Comparison of ENCODE assay signal across 1 cellular context in the genomic region with DNA sequence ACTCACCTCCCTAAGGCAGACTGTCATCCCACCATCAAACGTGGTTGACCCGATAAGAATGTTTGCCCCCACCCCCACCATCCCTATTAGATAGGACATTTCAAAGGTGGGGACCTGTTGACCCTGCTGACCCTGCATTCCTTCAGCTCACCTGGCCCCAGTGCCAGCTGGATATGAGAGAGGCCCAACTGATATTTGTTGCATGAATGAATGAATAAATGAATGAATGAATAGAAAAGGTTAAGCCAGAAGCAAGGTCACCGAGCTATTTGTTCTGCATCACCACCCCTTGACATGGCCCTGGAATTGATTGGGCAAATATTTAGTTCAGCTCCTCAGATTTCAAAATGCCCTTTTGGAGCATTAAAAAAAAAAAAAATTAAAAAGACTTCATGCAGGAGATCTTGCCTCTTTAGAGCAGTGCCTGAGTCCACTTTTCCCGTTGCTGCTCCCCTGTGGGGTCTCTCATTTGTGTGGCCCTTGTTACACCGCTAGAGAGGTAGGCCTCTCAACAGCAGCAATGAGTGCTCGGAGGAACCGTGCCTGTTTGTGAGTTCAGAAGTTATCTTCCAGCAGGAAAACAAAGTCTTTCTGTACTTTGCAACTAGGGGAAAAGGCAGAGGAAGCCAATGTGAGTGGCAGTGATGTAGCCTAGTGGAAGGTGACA.
TF ChIP-seq lines count a peak whose summit lies in the region.

No MANE protein-coding gene starts in this region.

TF ChIP-seq in HepG2, 621 proteins besides CTCF, POLR2A, EP300 and RAD21 (continued from another document and continues in another):
- TF ChIP-seq, protein P1, sequence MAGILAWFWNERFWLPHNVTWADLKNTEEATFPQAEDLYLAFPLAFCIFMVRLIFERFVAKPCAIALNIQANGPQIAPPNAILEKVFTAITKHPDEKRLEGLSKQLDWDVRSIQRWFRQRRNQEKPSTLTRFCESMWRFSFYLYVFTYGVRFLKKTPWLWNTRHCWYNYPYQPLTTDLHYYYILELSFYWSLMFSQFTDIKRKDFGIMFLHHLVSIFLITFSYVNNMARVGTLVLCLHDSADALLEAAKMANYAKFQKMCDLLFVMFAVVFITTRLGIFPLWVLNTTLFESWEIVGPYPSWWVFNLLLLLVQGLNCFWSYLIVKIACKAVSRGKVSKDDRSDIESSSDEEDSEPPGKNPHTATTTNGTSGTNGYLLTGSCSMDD (CRISPR knock-in tag; IDR thresholded peaks at IDR 0.05) = no peak
- TF ChIP-seq, protein P2, sequence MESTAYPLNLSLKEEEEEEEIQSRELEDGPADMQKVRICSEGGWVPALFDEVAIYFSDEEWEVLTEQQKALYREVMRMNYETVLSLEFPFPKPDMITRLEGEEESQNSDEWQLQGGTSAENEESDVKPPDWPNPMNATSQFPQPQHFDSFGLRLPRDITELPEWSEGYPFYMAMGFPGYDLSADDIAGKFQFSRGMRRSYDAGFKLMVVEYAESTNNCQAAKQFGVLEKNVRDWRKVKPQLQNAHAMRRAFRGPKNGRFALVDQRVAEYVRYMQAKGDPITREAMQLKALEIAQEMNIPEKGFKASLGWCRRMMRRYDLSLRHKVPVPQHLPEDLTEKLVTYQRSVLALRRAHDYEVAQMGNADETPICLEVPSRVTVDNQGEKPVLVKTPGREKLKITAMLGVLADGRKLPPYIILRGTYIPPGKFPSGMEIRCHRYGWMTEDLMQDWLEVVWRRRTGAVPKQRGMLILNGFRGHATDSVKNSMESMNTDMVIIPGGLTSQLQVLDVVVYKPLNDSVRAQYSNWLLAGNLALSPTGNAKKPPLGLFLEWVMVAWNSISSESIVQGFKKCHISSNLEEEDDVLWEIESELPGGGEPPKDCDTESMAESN (CRISPR knock-in tag; conservative IDR thresholded peaks at IDR 0.05) = peak; percentile 55; the same call in 1 of the 2 replicates
- TF ChIP-seq ZNF782 (CRISPR knock-in tag; IDR thresholded peaks at IDR 0.05; ENCODE audit: borderline replicate concordance) (no peak), SRF (IDR thresholded peaks at IDR 0.05; ENCODE audit: low read depth, low read length) (no peak), KDM4B (CRISPR knock-in tag; IDR thresholded peaks at IDR 0.05) (no peak), ZNF264 (CRISPR knock-in tag; IDR thresholded peaks at IDR 0.05) (no peak), TAF15 (IDR thresholded peaks at IDR 0.05; ENCODE audit: low read depth, low read length, poor library complexity, severe bottlenecking) (no peak), ZMAT3 (CRISPR knock-in tag; conservative IDR thresholded peaks at IDR 0.05) (0 out of 2 replicates have a peak, but pooled peaks have one; percentile 29), ZNF607 (CRISPR knock-in tag; IDR thresholded peaks at IDR 0.05; ENCODE audit: borderline replicate concordance) (no peak), JUN (CRISPR knock-in tag; IDR thresholded peaks at IDR 0.05) (peak; percentile 53; the same call in 1 of the 2 replicates), NR2C2 (CRISPR knock-in tag; IDR thresholded peaks at IDR 0.05; ENCODE audit: borderline replicate concordance) (peak; percentile 75; the same call in 1 of the 2 replicates), MAF1 (CRISPR knock-in tag; IDR thresholded peaks at IDR 0.05; ENCODE audit: borderline replicate concordance) (no peak), KDM6A (CRISPR knock-in tag; IDR thresholded peaks at IDR 0.05; ENCODE audit: low read depth) (peak; percentile 38; the same call in 1 of the 2 replicates), CAMTA2 (CRISPR knock-in tag; IDR thresholded peaks at IDR 0.05; ENCODE audit: borderline replicate concordance) (no peak), ZFX (CRISPR knock-in tag; IDR thresholded peaks at IDR 0.05; ENCODE audit: low read depth) (peak; percentile 71), ZNF569 (CRISPR knock-in tag; IDR thresholded peaks at IDR 0.05; ENCODE audit: borderline replicate concordance) (no peak)
- TF ChIP-seq, protein P3, sequence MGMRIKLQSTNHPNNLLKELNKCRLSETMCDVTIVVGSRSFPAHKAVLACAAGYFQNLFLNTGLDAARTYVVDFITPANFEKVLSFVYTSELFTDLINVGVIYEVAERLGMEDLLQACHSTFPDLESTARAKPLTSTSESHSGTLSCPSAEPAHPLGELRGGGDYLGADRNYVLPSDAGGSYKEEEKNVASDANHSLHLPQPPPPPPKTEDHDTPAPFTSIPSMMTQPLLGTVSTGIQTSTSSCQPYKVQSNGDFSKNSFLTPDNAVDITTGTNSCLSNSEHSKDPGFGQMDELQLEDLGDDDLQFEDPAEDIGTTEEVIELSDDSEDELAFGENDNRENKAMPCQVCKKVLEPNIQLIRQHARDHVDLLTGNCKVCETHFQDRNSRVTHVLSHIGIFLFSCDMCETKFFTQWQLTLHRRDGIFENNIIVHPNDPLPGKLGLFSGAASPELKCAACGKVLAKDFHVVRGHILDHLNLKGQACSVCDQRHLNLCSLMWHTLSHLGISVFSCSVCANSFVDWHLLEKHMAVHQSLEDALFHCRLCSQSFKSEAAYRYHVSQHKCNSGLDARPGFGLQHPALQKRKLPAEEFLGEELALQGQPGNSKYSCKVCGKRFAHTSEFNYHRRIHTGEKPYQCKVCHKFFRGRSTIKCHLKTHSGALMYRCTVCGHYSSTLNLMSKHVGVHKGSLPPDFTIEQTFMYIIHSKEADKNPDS (CRISPR knock-in tag; IDR thresholded peaks at IDR 0.05) = no peak
- TF ChIP-seq, protein P4, sequence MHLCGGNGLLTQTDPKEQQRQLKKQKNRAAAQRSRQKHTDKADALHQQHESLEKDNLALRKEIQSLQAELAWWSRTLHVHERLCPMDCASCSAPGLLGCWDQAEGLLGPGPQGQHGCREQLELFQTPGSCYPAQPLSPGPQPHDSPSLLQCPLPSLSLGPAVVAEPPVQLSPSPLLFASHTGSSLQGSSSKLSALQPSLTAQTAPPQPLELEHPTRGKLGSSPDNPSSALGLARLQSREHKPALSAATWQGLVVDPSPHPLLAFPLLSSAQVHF (CRISPR knock-in tag; IDR thresholded peaks at IDR 0.05) = no peak
- TF ChIP-seq, protein P5, sequence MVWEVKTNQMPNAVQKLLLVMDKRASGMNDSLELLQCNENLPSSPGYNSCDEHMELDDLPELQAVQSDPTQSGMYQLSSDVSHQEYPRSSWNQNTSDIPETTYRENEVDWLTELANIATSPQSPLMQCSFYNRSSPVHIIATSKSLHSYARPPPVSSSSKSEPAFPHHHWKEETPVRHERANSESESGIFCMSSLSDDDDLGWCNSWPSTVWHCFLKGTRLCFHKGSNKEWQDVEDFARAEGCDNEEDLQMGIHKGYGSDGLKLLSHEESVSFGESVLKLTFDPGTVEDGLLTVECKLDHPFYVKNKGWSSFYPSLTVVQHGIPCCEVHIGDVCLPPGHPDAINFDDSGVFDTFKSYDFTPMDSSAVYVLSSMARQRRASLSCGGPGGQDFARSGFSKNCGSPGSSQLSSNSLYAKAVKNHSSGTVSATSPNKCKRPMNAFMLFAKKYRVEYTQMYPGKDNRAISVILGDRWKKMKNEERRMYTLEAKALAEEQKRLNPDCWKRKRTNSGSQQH (CRISPR knock-in tag; IDR thresholded peaks at IDR 0.05; ENCODE audit: low read depth) = peak; percentile 78
- TF ChIP-seq, protein P6, sequence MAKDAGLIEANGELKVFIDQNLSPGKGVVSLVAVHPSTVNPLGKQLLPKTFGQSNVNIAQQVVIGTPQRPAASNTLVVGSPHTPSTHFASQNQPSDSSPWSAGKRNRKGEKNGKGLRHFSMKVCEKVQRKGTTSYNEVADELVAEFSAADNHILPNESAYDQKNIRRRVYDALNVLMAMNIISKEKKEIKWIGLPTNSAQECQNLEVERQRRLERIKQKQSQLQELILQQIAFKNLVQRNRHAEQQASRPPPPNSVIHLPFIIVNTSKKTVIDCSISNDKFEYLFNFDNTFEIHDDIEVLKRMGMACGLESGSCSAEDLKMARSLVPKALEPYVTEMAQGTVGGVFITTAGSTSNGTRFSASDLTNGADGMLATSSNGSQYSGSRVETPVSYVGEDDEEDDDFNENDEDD (CRISPR knock-in tag; IDR thresholded peaks at IDR 0.05; ENCODE audit: borderline replicate concordance) = no peak
- TF ChIP-seq, protein P7, sequence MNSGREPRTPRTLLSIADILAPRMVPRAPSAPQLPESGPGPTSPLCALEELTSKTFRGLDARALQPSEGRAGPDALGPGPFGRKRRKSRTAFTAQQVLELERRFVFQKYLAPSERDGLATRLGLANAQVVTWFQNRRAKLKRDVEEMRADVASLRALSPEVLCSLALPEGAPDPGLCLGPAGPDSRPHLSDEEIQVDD (CRISPR knock-in tag; IDR thresholded peaks at IDR 0.05; ENCODE audit: borderline replicate concordance) = no peak
- TF ChIP-seq, protein P8, sequence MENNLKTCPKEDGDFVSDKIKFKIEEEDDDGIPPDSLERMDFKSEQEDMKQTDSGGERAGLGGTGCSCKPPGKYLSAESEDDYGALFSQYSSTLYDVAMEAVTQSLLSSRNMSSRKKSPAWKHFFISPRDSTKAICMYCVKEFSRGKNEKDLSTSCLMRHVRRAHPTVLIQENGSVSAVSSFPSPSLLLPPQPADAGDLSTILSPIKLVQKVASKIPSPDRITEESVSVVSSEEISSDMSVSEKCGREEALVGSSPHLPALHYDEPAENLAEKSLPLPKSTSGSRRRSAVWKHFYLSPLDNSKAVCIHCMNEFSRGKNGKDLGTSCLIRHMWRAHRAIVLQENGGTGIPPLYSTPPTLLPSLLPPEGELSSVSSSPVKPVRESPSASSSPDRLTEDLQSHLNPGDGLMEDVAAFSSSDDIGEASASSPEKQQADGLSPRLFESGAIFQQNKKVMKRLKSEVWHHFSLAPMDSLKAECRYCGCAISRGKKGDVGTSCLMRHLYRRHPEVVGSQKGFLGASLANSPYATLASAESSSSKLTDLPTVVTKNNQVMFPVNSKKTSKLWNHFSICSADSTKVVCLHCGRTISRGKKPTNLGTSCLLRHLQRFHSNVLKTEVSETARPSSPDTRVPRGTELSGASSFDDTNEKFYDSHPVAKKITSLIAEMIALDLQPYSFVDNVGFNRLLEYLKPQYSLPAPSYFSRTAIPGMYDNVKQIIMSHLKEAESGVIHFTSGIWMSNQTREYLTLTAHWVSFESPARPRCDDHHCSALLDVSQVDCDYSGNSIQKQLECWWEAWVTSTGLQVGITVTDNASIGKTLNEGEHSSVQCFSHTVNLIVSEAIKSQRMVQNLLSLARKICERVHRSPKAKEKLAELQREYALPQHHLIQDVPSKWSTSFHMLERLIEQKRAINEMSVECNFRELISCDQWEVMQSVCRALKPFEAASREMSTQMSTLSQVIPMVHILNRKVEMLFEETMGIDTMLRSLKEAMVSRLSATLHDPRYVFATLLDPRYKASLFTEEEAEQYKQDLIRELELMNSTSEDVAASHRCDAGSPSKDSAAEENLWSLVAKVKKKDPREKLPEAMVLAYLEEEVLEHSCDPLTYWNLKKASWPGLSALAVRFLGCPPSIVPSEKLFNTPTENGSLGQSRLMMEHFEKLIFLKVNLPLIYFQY (CRISPR knock-in tag; IDR thresholded peaks at IDR 0.05; ENCODE audit: borderline replicate concordance) = no peak
- TF ChIP-seq, protein P9, sequence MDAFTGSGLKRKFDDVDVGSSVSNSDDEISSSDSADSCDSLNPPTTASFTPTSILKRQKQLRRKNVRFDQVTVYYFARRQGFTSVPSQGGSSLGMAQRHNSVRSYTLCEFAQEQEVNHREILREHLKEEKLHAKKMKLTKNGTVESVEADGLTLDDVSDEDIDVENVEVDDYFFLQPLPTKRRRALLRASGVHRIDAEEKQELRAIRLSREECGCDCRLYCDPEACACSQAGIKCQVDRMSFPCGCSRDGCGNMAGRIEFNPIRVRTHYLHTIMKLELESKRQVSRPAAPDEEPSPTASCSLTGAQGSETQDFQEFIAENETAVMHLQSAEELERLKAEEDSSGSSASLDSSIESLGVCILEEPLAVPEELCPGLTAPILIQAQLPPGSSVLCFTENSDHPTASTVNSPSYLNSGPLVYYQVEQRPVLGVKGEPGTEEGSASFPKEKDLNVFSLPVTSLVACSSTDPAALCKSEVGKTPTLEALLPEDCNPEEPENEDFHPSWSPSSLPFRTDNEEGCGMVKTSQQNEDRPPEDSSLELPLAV (CRISPR knock-in tag; conservative IDR thresholded peaks at IDR 0.05; ENCODE audit: low read depth) = no peak
- TF ChIP-seq, protein P10, sequence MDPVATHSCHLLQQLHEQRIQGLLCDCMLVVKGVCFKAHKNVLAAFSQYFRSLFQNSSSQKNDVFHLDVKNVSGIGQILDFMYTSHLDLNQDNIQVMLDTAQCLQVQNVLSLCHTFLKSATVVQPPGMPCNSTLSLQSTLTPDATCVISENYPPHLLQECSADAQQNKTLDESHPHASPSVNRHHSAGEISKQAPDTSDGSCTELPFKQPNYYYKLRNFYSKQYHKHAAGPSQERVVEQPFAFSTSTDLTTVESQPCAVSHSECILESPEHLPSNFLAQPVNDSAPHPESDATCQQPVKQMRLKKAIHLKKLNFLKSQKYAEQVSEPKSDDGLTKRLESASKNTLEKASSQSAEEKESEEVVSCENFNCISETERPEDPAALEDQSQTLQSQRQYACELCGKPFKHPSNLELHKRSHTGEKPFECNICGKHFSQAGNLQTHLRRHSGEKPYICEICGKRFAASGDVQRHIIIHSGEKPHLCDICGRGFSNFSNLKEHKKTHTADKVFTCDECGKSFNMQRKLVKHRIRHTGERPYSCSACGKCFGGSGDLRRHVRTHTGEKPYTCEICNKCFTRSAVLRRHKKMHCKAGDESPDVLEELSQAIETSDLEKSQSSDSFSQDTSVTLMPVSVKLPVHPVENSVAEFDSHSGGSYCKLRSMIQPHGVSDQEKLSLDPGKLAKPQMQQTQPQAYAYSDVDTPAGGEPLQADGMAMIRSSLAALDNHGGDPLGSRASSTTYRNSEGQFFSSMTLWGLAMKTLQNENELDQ (CRISPR knock-in tag; IDR thresholded peaks at IDR 0.05; ENCODE audit: borderline replicate concordance) = no peak
- TF ChIP-seq, protein P11, sequence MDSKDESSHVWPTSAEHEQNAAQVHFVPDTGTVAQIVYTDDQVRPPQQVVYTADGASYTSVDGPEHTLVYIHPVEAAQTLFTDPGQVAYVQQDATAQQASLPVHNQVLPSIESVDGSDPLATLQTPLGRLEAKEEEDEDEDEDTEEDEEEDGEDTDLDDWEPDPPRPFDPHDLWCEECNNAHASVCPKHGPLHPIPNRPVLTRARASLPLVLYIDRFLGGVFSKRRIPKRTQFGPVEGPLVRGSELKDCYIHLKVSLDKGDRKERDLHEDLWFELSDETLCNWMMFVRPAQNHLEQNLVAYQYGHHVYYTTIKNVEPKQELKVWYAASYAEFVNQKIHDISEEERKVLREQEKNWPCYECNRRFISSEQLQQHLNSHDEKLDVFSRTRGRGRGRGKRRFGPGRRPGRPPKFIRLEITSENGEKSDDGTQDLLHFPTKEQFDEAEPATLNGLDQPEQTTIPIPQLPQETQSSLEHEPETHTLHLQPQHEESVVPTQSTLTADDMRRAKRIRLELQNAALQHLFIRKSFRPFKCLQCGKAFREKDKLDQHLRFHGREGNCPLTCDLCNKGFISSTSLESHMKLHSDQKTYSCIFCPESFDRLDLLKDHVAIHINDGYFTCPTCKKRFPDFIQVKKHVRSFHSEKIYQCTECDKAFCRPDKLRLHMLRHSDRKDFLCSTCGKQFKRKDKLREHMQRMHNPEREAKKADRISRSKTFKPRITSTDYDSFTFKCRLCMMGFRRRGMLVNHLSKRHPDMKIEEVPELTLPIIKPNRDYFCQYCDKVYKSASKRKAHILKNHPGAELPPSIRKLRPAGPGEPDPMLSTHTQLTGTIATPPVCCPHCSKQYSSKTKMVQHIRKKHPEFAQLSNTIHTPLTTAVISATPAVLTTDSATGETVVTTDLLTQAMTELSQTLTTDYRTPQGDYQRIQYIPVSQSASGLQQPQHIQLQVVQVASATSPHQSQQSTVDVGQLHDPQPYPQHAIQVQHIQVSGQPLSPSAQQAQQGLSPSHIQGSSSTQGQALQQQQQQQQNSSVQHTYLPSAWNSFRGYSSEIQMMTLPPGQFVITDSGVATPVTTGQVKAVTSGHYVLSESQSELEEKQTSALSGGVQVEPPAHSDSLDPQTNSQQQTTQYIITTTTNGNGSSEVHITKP (CRISPR knock-in tag; IDR thresholded peaks at IDR 0.05; ENCODE audit: low read depth) = no peak
- TF ChIP-seq, protein P12, sequence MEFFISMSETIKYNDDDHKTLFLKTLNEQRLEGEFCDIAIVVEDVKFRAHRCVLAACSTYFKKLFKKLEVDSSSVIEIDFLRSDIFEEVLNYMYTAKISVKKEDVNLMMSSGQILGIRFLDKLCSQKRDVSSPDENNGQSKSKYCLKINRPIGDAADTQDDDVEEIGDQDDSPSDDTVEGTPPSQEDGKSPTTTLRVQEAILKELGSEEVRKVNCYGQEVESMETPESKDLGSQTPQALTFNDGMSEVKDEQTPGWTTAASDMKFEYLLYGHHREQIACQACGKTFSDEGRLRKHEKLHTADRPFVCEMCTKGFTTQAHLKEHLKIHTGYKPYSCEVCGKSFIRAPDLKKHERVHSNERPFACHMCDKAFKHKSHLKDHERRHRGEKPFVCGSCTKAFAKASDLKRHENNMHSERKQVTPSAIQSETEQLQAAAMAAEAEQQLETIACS (CRISPR knock-in tag; IDR thresholded peaks at IDR 0.05) = no peak
